Comparison of ENCODE assay signal across 5 cellular contexts in the genomic region with DNA sequence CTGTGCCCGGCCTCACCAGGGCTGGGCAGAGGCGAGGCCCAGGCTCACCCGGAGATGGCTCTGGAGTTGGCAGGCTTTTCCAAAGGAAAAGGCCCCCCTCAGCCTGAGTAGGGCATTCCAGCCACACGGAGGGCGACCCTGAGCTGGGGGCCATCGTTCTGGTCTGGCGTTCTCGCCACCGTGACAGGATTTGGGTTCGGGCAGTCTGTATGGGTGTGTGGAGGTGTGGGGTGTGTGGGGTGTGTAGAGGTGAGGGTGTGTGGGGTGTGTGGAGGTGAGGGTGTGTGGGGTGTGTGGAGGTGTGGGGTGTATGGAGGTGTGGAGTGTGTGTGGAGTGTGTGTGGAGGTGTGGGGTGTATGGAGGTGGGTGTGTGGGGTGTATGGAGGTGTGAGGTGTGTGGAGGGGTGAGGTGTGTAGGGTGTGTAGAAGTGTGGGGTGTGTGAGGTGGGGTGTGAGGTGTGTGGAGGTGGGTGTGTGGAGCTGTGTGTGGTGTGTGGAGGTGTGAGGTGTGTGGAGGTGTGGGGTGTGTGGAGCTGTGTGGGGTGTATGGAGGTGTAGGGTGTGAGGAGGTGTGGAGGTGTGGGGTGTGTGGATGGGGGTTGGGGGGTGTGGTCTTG. TPM values are rescaled to one million over a fixed set of nuclear protein-coding genes. Genes with fewer than 3 reads are reported as not detected.
"Had no signal": no experiment of that assay in that cellular context is flagged by ENCODE, and none has a peak within 500 bp of the region (broad histone marks: within the 10 kb centered on the region; RNA-seq: fewer than 3 reads in every experiment).

No MANE protein-coding gene starts in this region.

RNA-seq across cellular contexts. Expression of gene SPDYE16, which starts 44.4 kb away (rescaled TPM):
- total RNA-seq: activated B cell treated with CpG ODN at 0.5 μM for 24 hours; activated CD4-positive, alpha-beta T cell treated with anti-CD3 and anti-CD28 coated beads, Interleukin-2, amount 10 ng/mL, durations not matched to agents 24 days and 14 days; activated T-helper 1 cell treated with anti-CD3 and anti-CD28 coated beads, Interleukin-12 subunit alpha, Interleukin-12 subunit beta, Interleukin-2, Interleukin-4 antibody, amounts not matched to agents 30 ng/mL and 10 ng/mL and 1 ng/mL, durations not matched to agents 14 hours and 24 hours and 36 hours; ascending aorta; cardiac septum had no signal
